Comparison of ENCODE assay signal across 1 cellular context in genomic region chr14:59303216-59303615, GRCh38.
TF ChIP-seq lines count a peak whose summit lies in the region.

No MANE protein-coding gene starts in this region.

TF ChIP-seq in SK-N-SH, 30 proteins besides CTCF, POLR2A, EP300 and RAD21 (continued from another document):
- TF ChIP-seq, protein P1, sequence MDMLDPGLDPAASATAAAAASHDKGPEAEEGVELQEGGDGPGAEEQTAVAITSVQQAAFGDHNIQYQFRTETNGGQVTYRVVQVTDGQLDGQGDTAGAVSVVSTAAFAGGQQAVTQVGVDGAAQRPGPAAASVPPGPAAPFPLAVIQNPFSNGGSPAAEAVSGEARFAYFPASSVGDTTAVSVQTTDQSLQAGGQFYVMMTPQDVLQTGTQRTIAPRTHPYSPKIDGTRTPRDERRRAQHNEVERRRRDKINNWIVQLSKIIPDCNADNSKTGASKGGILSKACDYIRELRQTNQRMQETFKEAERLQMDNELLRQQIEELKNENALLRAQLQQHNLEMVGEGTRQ (IDR thresholded peaks at IDR 0.05; ENCODE audit: borderline replicate concordance, low read depth, low read length), result no peak
TF ChIP-seq in SK-N-SH: peak in this region for 0.
